In the genomic region with DNA sequence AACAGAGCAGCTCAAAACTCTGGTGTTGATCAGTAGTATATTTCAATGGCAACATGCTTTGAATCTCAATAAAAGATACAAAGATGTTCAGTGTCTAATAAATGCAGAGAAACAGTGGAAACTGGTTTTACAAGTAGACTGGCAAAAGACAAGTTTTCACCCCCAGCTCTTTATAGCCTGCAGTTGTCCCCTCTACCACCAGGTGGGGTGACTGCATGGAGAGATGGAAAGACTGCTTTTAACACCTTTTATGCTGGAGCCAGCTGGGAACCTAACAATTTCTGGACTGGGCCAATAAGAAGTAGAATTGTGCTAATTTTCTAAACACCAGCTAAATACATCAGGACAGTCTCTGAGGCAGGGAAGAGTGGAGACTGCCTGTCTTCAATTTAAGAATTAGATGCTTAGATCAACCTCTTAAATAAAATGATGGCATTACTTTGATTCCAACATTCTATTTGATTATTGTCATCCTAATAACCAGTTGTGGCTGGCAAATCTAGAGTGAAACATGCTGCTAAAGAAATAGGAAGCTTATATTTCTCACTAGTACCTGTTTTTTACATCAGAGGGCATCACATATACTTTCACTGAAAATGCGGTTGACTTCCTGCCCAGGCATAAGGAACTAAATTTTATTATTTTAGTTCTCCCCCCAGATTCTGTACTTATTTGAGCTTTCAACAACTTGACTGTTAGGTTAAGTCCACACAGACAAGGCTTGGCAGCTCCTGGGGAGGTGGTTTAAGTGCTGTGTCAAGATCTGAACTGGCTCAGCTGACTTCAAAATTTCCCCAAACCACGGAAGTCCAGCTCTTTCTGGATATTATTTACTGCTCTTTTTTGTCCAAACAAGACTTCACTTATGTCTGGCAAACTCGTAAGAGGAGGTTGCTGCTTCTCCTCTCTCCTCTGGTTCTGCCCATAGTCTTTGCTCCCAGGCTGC, we compare ENCODE assay signal across 8 cellular contexts.
A peak's percentile ranks its signal among the peaks of the same experiment; 100 is the strongest.
DNase-seq lines count a peak whose midpoint lies in the region; ATAC-seq and TF ChIP-seq lines count a peak whose summit lies in the region.

No MANE protein-coding gene starts in this region.

- no peaks in the 10 kb centered on the region for H3K4me1 ChIP-seq in CD8-positive, alpha-beta T cell (ENCODE audit: insufficient read depth, low read length)
- H3K4me1 ChIP-seq in Panc1 (ENCODE audit: control insufficient read depth, insufficient read depth, low read length), result no peaks in the 10 kb centered on the region
- H3K4me1 ChIP-seq in hepatocyte (ENCODE audit: insufficient read depth), result peaks cover 11% of the 10 kb centered on the region
- H3K4me1 ChIP-seq in smooth muscle cell (ENCODE audit: low read depth), result no peaks in the 10 kb centered on the region

- peaks cover 11% of the 10 kb centered on the region for H3K27me3 Mint-ChIP-seq in CD8-positive, alpha-beta T cell (ENCODE audit: low read depth)

- POLR2A ChIA-PET in CD8-positive, alpha-beta T cell (lab: Charles Lee), result no interaction called here
- POLR2A ChIA-PET in Panc1 (lab: Charles Lee), result no interaction called here

- H3K79me2 ChIP-seq in hepatocyte (no peaks in the 10 kb centered on the region), smooth muscle cell (ENCODE audit: low read depth) (no peaks in the 10 kb centered on the region)

- no peaks in the 10 kb centered on the region for H3K9me3 ChIP-seq in CD8-positive, alpha-beta T cell (ENCODE audit: low read length)
- no peaks in the 10 kb centered on the region for H3K9me3 ChIP-seq in Panc1 (ENCODE audit: control insufficient read depth, insufficient read depth, low read depth, low read length)
- no peaks in the 10 kb centered on the region for H3K9me3 ChIP-seq in hepatocyte (ENCODE audit: low read depth)
- H3K9me3 ChIP-seq in smooth muscle cell (replicated peaks; ENCODE audit: low read depth), result no peaks in the 10 kb centered on the region

- WGBS in hepatocyte (ENCODE audit: low lambda C conversion rate, missing lambda C conversion rate), result 66% methylated on average over 3 of the region's 3 CpGs
- WGBS in smooth muscle cell (ENCODE audit: low lambda C conversion rate), result 70% methylated on average over 3 of the region's 3 CpGs

- intact Hi-C loops in CD8-positive, alpha-beta T cell (cut with DNase I, micrococcal nuclease), result loop anchor here (1.0 to 2.0 kb wide), 2 partner anchors 121 kb away; no protein-coding TSS in a partner anchor
- intact Hi-C loops in Panc1 (cut with micrococcal nuclease; ENCODE audit: unreplicated experiment), result loop anchor here (2.0 kb wide), 1 partner anchor 69 kb away; no protein-coding TSS in a partner anchor

- H2AFZ ChIP-seq in hepatocyte (no peak overlapping the region), smooth muscle cell (ENCODE audit: low read depth) (no peak overlapping the region)

- no peaks in the 10 kb centered on the region for H4K20me1 ChIP-seq in hepatocyte (ENCODE audit: insufficient read depth, poor library complexity, severe bottlenecking)
- no peaks in the 10 kb centered on the region for H4K20me1 ChIP-seq in smooth muscle cell (ENCODE audit: low read depth)

- CTCF ChIA-PET in CD8-positive, alpha-beta T cell (lab: Charles Lee), result interaction anchor here (0.9 to 1.9 kb wide), 10 partner anchors 8 to 126 kb away, joined by 3 to 16 read pairs (median 4); no protein-coding TSS in a partner anchor
- CTCF ChIA-PET in Panc1 (lab: Charles Lee), result no interaction called here

- no peak overlapping the region for H3K4me3 Mint-ChIP-seq in CD8-positive, alpha-beta T cell

- ATAC-seq in CD8-positive, alpha-beta T cell, result no peak
- ATAC-seq in GM18868 (IDR thresholded peaks at IDR 0.05; ENCODE audit: unreplicated experiment) (peak; percentile 81), Panc1 (no peak), HG03457 (IDR thresholded peaks at IDR 0.05; ENCODE audit: unreplicated experiment) (no peak)

- no peaks in the 10 kb centered on the region for H3F3A ChIP-seq in smooth muscle cell (ENCODE audit: low read depth)

- no TSS peak for BruUV-seq in Panc1 (replicated peaks; lab: Mats Ljungman, UMichigan)

- no peaks in the 10 kb centered on the region for H3K4me1 Mint-ChIP-seq in CD8-positive, alpha-beta T cell (ENCODE audit: low read depth)

- peaks cover 3% of the 10 kb centered on the region for H3K9me3 Mint-ChIP-seq in CD8-positive, alpha-beta T cell

- in situ Hi-C loops in Panc1 (cut with HindIII; ENCODE audit: low pct_unique_long_range_greater_than_20kb, low sequenced_read_pairs), result no loop called here
- in situ Hi-C loops in astrocyte of the cerebellum (cut with HindIII; ENCODE audit: low sequenced_read_pairs), result no loop called here

- H3K9me2 ChIP-seq in hepatocyte (replicated peaks; ENCODE audit: insufficient read depth), result no peaks in the 10 kb centered on the region

- no peak overlapping the region for H3K9ac ChIP-seq in smooth muscle cell (ENCODE audit: low read depth)

- H3K36me3 Mint-ChIP-seq in CD8-positive, alpha-beta T cell, result no peaks in the 10 kb centered on the region

- no peak overlapping the region for H3K27ac Mint-ChIP-seq in CD8-positive, alpha-beta T cell

- peak in 5 of 7 experiments; percentile 4 to 41 (median 19) for DNase-seq in CD8-positive, alpha-beta T cell
- peak; percentile 53 for DNase-seq in HuH-7 (ENCODE audit: low spot score)
- DNase-seq in Panc1 (ENCODE audit: low read depth, low spot score), result peak; percentile 50
- DNase-seq in astrocyte of the cerebellum (ENCODE audit: low read depth), result peak; percentile 53
- DNase-seq in hepatocyte (ENCODE audit: low spot score), result peak; percentile 82
- DNase-seq in smooth muscle cell (lab: John Stamatoyannopoulos, UW; ENCODE audit: unreplicated experiment), result peak; percentile 17

- no peaks in the 10 kb centered on the region for H3K36me3 ChIP-seq in CD8-positive, alpha-beta T cell (ENCODE audit: insufficient read depth, low read length)
- H3K36me3 ChIP-seq in Panc1 (ENCODE audit: control insufficient read depth, insufficient read depth, low read length) (no peaks in the 10 kb centered on the region), hepatocyte (replicated peaks; ENCODE audit: insufficient read depth, low read depth) (no peaks in the 10 kb centered on the region), smooth muscle cell (ENCODE audit: low read depth) (peaks cover 3% of the 10 kb centered on the region)

- H3K27ac ChIP-seq in CD8-positive, alpha-beta T cell (ENCODE audit: low read depth, low read length), result no peak overlapping the region
- H3K27ac ChIP-seq in Panc1 (ENCODE audit: low read length) (no peak overlapping the region), hepatocyte (no peak overlapping the region), smooth muscle cell (ENCODE audit: low read depth) (no peak overlapping the region)

- no peak overlapping the region for H3K4me2 ChIP-seq in hepatocyte
- no peak overlapping the region for H3K4me2 ChIP-seq in smooth muscle cell

- no peak overlapping the region for H3K4me3 ChIP-seq in CD8-positive, alpha-beta T cell (ENCODE audit: low read depth, low read length)
- no peak overlapping the region for H3K4me3 ChIP-seq in Panc1 (ENCODE audit: low read depth in 2 of 2, low read length in 2 of 2)
- no peak overlapping the region for H3K4me3 ChIP-seq in astrocyte of the cerebellum (ENCODE audit: low read depth, low read length)
- H3K4me3 ChIP-seq in hepatocyte, result no peak overlapping the region
- H3K4me3 ChIP-seq in smooth muscle cell, result no peak overlapping the region

- peak; percentile 69 for TF ChIP-seq CTCF in CD8-positive, alpha-beta T cell (IDR thresholded peaks at IDR 0.05)
- TF ChIP-seq CTCF in Panc1 (IDR thresholded peaks at IDR 0.05) (peak; percentile 84), astrocyte of the cerebellum (IDR thresholded peaks at IDR 0.05; ENCODE audit: low read depth, low read length, missing control alignments) (peak; percentile 99), hepatocyte (IDR thresholded peaks at IDR 0.05; ENCODE audit: poor library complexity) (peak; percentile 76), smooth muscle cell (IDR thresholded peaks at IDR 0.05; ENCODE audit: borderline replicate concordance, insufficient read depth, poor library complexity, severe bottlenecking) (peak; percentile 90)

- H3K27me3 ChIP-seq in CD8-positive, alpha-beta T cell (ENCODE audit: insufficient read depth, low read length), result no peaks in the 10 kb centered on the region
- H3K27me3 ChIP-seq in Panc1 (ENCODE audit: control insufficient read depth, insufficient read depth, low read length) (no peaks in the 10 kb centered on the region), hepatocyte (no peaks in the 10 kb centered on the region), smooth muscle cell (ENCODE audit: low read depth) (no peaks in the 10 kb centered on the region)

Comparison
In these comparisons a context has a peak if more than half of its experiments do, and no peak if none do; other contexts are left out.
1. DNase-seq: peak in every context shown above with its lines; median percentile 82 in hepatocyte; 53 in HuH-7; 53 in astrocyte of the cerebellum; 50 in Panc1; 19 in CD8-positive, alpha-beta T cell; 17 in smooth muscle cell.